Comparison of ENCODE assay signal across 16 cellular contexts in the genomic region with DNA sequence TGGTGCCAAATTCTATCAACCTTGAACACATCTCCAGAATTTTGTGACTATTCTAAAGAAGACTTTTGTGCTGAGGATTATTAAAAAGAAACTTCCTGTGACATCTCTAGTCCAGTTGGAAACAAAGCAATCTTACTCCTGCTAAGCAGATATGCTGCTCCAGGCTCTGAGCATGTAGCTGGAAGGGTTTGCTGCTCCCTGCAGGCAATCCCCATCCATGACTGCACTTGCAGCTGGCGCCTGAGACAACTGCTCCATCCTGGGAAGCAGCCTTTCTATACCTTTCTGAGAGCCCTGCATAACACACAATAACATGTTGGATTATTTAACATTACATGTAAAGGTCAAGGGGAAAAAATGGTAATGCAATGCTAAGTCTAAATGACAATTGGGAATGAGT.
DNase-seq lines count a peak whose midpoint lies in the region; ATAC-seq and TF ChIP-seq lines count a peak whose summit lies in the region.
"Had no signal": no experiment of that assay in that cellular context is flagged by ENCODE, and none has a peak within 500 bp of the region (broad histone marks: within the 10 kb centered on the region; RNA-seq: fewer than 3 reads in every experiment).

No MANE protein-coding gene starts in this region.

- no peak overlapping the region for H3K4me3 Mint-ChIP-seq in stimulated activated naive CD8-positive, alpha-beta T cell treated with anti-CD3 and anti-CD28 coated beads, Interleukin-15, amount 100 ng/mL, for 72 hours
- H3K4me3 Mint-ChIP-seq: activated CD8-positive, alpha-beta T cell treated with anti-CD3 and anti-CD28 coated beads, Interleukin-2, amount 10 ng/mL, durations not matched to agents 7 days and 5 days; activated naive CD8-positive, alpha-beta T cell treated with anti-CD3 and anti-CD28 coated beads, Interleukin-2, amount 50 U/mL, for 24 hours had no signal

- H3K36me3 ChIP-seq in left ventricle myocardium inferior, result no peaks in the 10 kb centered on the region
- no peaks in the 10 kb centered on the region for H3K36me3 ChIP-seq in hepatocyte (replicated peaks; ENCODE audit: insufficient read depth, low read depth)
- H3K36me3 ChIP-seq in upper lobe of right lung, result no peaks in the 10 kb centered on the region
- H3K36me3 ChIP-seq: BLaER1 had no signal

- no peaks in the 10 kb centered on the region for H3K27me3 Mint-ChIP-seq in stimulated activated naive CD8-positive, alpha-beta T cell treated with anti-CD3 and anti-CD28 coated beads, Interleukin-15, amount 100 ng/mL, for 72 hours

- no peak overlapping the region for H2AFZ ChIP-seq in hepatocyte

- H3K27me3 ChIP-seq in left ventricle myocardium inferior (ENCODE audit: low read depth) (peaks cover 2% of the 10 kb centered on the region), hepatocyte (no peaks in the 10 kb centered on the region), upper lobe of right lung (no peaks in the 10 kb centered on the region)
- H3K27me3 ChIP-seq: BLaER1 had no signal

- no peaks in the 10 kb centered on the region for H3K9me3 Mint-ChIP-seq in stimulated activated naive CD8-positive, alpha-beta T cell treated with anti-CD3 and anti-CD28 coated beads, Interleukin-15, amount 100 ng/mL, for 72 hours
- H3K9me3 Mint-ChIP-seq: activated naive CD8-positive, alpha-beta T cell treated with anti-CD3 and anti-CD28 coated beads, Interleukin-2, amount 50 U/mL, for 24 hours had no signal

- H3K4me1 Mint-ChIP-seq in stimulated activated naive CD8-positive, alpha-beta T cell treated with anti-CD3 and anti-CD28 coated beads, Interleukin-15, amount 100 ng/mL, for 72 hours, result no peaks in the 10 kb centered on the region
- H3K4me1 Mint-ChIP-seq: activated naive CD8-positive, alpha-beta T cell treated with anti-CD3 and anti-CD28 coated beads, Interleukin-2, amount 50 U/mL, for 24 hours had no signal

- no peak overlapping the region for H3K4me2 ChIP-seq in hepatocyte
- H3K4me2 ChIP-seq: BLaER1 had no signal

- intact Hi-C loops in left ventricle myocardium inferior (cut with micrococcal nuclease) (no loop called here), left cardiac atrium (cut with DNase I) (no loop called here), upper lobe of right lung (cut with DNase I) (no loop called here)

- H4K20me1 ChIP-seq in hepatocyte (ENCODE audit: insufficient read depth, poor library complexity, severe bottlenecking), result no peaks in the 10 kb centered on the region
- H4K20me1 ChIP-seq: BLaER1 had no signal

- H3K79me2 ChIP-seq in hepatocyte, result no peaks in the 10 kb centered on the region

- H3K4me3 ChIP-seq in left ventricle myocardium inferior (no peak overlapping the region), hepatocyte (no peak overlapping the region), upper lobe of right lung (no peak overlapping the region)
- H3K4me3 ChIP-seq: BLaER1 had no signal

- no peak for DNase-seq in left ventricle myocardium inferior
- no peak for DNase-seq in left cardiac atrium
- DNase-seq in amniotic epithelial cell (ENCODE audit: low read depth), result peak; percentile 43
- no peak for DNase-seq in hepatocyte (ENCODE audit: low spot score)
- DNase-seq in upper lobe of right lung, result no peak
- no peak for DNase-seq in stimulated activated naive CD8-positive, alpha-beta T cell treated with anti-CD3 and anti-CD28 coated beads, Interleukin-15, amount 100 ng/mL, for 72 hours
- DNase-seq: activated CD8-positive, alpha-beta T cell treated with anti-CD3 and anti-CD28 coated beads, Interleukin-2, amount 10 ng/mL, durations not matched to agents 7 days and 5 days; activated naive CD8-positive, alpha-beta T cell treated with anti-CD3 and anti-CD28 coated beads, Interleukin-2, amount 50 U/mL, for 24 hours; GF-D8; kidney glomerular epithelial cell; NCI-H526 treated with DMSO at 0.1 percent for 48 hours; stimulated activated CD4-positive, alpha-beta T cell treated with anti-CD3 and anti-CD28 coated beads, Interleukin-4, amount 100 ng/mL, for 24 hours; SW 1271 had no signal

- TF ChIP-seq CTCF in left ventricle myocardium inferior (IDR thresholded peaks at IDR 0.05; ENCODE audit: borderline replicate concordance), result peak; percentile 38
- peak; percentile 18 for TF ChIP-seq CTCF in hepatocyte (IDR thresholded peaks at IDR 0.05; ENCODE audit: poor library complexity)
- TF ChIP-seq CTCF in upper lobe of right lung (IDR thresholded peaks at IDR 0.05), result peak; percentile 37

- H3K9me3 ChIP-seq in left ventricle myocardium inferior (replicated peaks) (no peaks in the 10 kb centered on the region), hepatocyte (ENCODE audit: low read depth) (no peaks in the 10 kb centered on the region), upper lobe of right lung (no peaks in the 10 kb centered on the region)
- H3K9me3 ChIP-seq: BLaER1 had no signal

- WGBS in hepatocyte (ENCODE audit: low lambda C conversion rate, missing lambda C conversion rate), result 85% methylated on average over 1 of the region's 1 CpG

- no peaks in the 10 kb centered on the region for H3K9me2 ChIP-seq in hepatocyte (replicated peaks; ENCODE audit: insufficient read depth)

- ATAC-seq in left cardiac atrium (no peak), upper lobe of right lung (no peak), HG02642 (IDR thresholded peaks at IDR 0.05; ENCODE audit: poor library complexity, unreplicated experiment) (no peak), GM21526 (IDR thresholded peaks at IDR 0.05; ENCODE audit: low FRiP score, unreplicated experiment) (no peak)
- no peak for ATAC-seq in stimulated activated naive CD8-positive, alpha-beta T cell treated with anti-CD3 and anti-CD28 coated beads, Interleukin-15, amount 100 ng/mL, for 72 hours
- ATAC-seq: activated CD8-positive, alpha-beta T cell treated with anti-CD3 and anti-CD28 coated beads, Interleukin-2, amount 10 ng/mL, durations not matched to agents 7 days and 5 days; activated naive CD8-positive, alpha-beta T cell treated with anti-CD3 and anti-CD28 coated beads, Interleukin-2, amount 50 U/mL, for 24 hours had no signal

- H3K4me1 ChIP-seq in left ventricle myocardium inferior, result no peaks in the 10 kb centered on the region
- H3K4me1 ChIP-seq in hepatocyte (ENCODE audit: insufficient read depth), result peaks cover 3% of the 10 kb centered on the region
- H3K4me1 ChIP-seq in upper lobe of right lung, result no peaks in the 10 kb centered on the region
- H3K4me1 ChIP-seq: BLaER1 had no signal

- H3K27ac ChIP-seq in left ventricle myocardium inferior (replicated peaks), result no peak overlapping the region
- no peak overlapping the region for H3K27ac ChIP-seq in hepatocyte
- H3K27ac ChIP-seq in upper lobe of right lung, result no peak overlapping the region
- H3K27ac ChIP-seq: BLaER1 had no signal

- H3K27ac Mint-ChIP-seq in stimulated activated naive CD8-positive, alpha-beta T cell treated with anti-CD3 and anti-CD28 coated beads, Interleukin-15, amount 100 ng/mL, for 72 hours, result no peak overlapping the region
- H3K27ac Mint-ChIP-seq: activated CD8-positive, alpha-beta T cell treated with anti-CD3 and anti-CD28 coated beads, Interleukin-2, amount 10 ng/mL, durations not matched to agents 7 days and 5 days; activated naive CD8-positive, alpha-beta T cell treated with anti-CD3 and anti-CD28 coated beads, Interleukin-2, amount 50 U/mL, for 24 hours had no signal
